In genomic region chr5:134566181-134566740, GRCh38 we compare ENCODE assay signal across 17 cellular contexts.
"Had no signal": no experiment of that assay in that cellular context is flagged by ENCODE, and none has a peak within 500 bp of the region (broad histone marks: within the 10 kb centered on the region; RNA-seq: fewer than 3 reads in every experiment).

No MANE protein-coding gene starts in this region.

- H3K27ac ChIP-seq: prostate gland, skin epidermis had no signal

- H3K27me3 Mint-ChIP-seq: activated CD8-positive, alpha-beta memory T cell treated with anti-CD3 and anti-CD28 coated beads, Interleukin-2, amount 10 ng/mL, durations not matched to agents 7 days and 5 days had no signal

- H3K27ac Mint-ChIP-seq: activated CD8-positive, alpha-beta memory T cell treated with anti-CD3 and anti-CD28 coated beads, Interleukin-2, amount 10 ng/mL, durations not matched to agents 7 days and 5 days; nephron had no signal

- H3K4me1 ChIP-seq: prostate gland had no signal

- H3K9me3 Mint-ChIP-seq: activated T-cell treated with anti-CD3 and anti-CD28 coated beads, Interleukin-2, amount 50 U/mL, for 4 hours; nephron had no signal

- DNase-seq: activated CD8-positive, alpha-beta memory T cell treated with anti-CD3 and anti-CD28 coated beads, Interleukin-2, amount 10 ng/mL, durations not matched to agents 7 days and 5 days; activated gamma-delta T cell; activated T-cell treated with anti-CD3 and anti-CD28 coated beads, Interleukin-2, amount 50 U/mL, for 4 hours; caudate nucleus; cortex of kidney; effector CD8-positive, alpha-beta T cell; foreskin fibroblast; glutamatergic neuron; hypothalamus; stimulated activated CD4-positive, alpha-beta T cell treated with anti-CD3 and anti-CD28 coated beads, Interleukin-4, amount 100 ng/mL, for 24 hours; T-helper 9 cell had no signal

- ATAC-seq: activated CD4-positive, CD25-positive, alpha-beta regulatory T cell treated with anti-CD3 and anti-CD28 coated beads, Interleukin-2, amount 50 U/mL, for 24 hours; activated CD8-positive, alpha-beta memory T cell treated with anti-CD3 and anti-CD28 coated beads, Interleukin-2, amount 10 ng/mL, durations not matched to agents 7 days and 5 days; activated T-cell treated with anti-CD3 and anti-CD28 coated beads, Interleukin-2, amount 50 U/mL, for 4 hours; right cardiac atrium had no signal

- H3K4me3 ChIP-seq: prostate gland, skin epidermis, thoracic aorta had no signal

- H3K9me3 ChIP-seq: prostate gland, thoracic aorta had no signal

- H3K4me3 Mint-ChIP-seq: activated CD8-positive, alpha-beta memory T cell treated with anti-CD3 and anti-CD28 coated beads, Interleukin-2, amount 10 ng/mL, durations not matched to agents 7 days and 5 days; activated T-cell treated with anti-CD3 and anti-CD28 coated beads, Interleukin-2, amount 50 U/mL, for 4 hours; nephron had no signal
